Comparison of ENCODE assay signal across 34 cellular contexts in genomic region chr1:166354411-166354810, GRCh38.
DNase-seq lines count a peak whose midpoint lies in the region; ATAC-seq and TF ChIP-seq lines count a peak whose summit lies in the region.
"Had no signal": no experiment of that assay in that cellular context is flagged by ENCODE, and none has a peak within 500 bp of the region (broad histone marks: within the 10 kb centered on the region; RNA-seq: fewer than 3 reads in every experiment).

No MANE protein-coding gene starts in this region.

- intact Hi-C loops in A673 (cut with micrococcal nuclease; ENCODE audit: unreplicated experiment), result no loop called here

- BruUV-seq in A673 (replicated peaks; lab: Mats Ljungman, UMichigan), result no TSS peak

- TF ChIP-seq CTCF in A673 (conservative IDR thresholded peaks at IDR 0.05; ENCODE audit: low read depth, low read length), result no peak

- no peaks in the 10 kb centered on the region for H3K4me1 Mint-ChIP-seq in effector memory CD8-positive, alpha-beta T cell (ENCODE audit: low read depth in 2 of 2)
- H3K4me1 Mint-ChIP-seq: activated naive CD8-positive, alpha-beta T cell treated with anti-CD3 and anti-CD28 coated beads, Interleukin-2, amount 50 U/mL, for 24 hours; IgD-negative memory B cell; nephron progenitor cell; stimulated activated naive B cell treated with anti-CD40 and anti-IgM and Interleukin-4, amounts not matched to agents 10 μg/mL and 1 μg/mL and 100 μg/mL, for 72 hours had no signal

- peaks cover 4% of the 10 kb centered on the region for H3K27me3 ChIP-seq in A673 (replicated peaks; ENCODE audit: insufficient read depth, low read depth, low read length, poor library complexity)
- no peaks in the 10 kb centered on the region for H3K27me3 ChIP-seq in NT2/D1 (ENCODE audit: insufficient read depth, insufficient read length)
- H3K27me3 ChIP-seq: BLaER1 treated with 17β-estradiol and CSF1 and Interleukin-3, amounts not matched to agents 10 nM and 100 nM; heart left ventricle; MG63; testis had no signal

- no peak overlapping the region for H3K4me3 Mint-ChIP-seq in effector memory CD8-positive, alpha-beta T cell
- H3K4me3 Mint-ChIP-seq: activated naive CD8-positive, alpha-beta T cell treated with anti-CD3 and anti-CD28 coated beads, Interleukin-2, amount 50 U/mL, for 24 hours; IgD-negative memory B cell; nephron progenitor cell; stimulated activated naive B cell treated with anti-CD40 and anti-IgM and Interleukin-4, amounts not matched to agents 10 μg/mL and 1 μg/mL and 100 μg/mL, for 72 hours had no signal

- H3K4me3 ChIP-seq in A673 (ENCODE audit: low read depth, low read length, poor library complexity, severe bottlenecking), result no peak overlapping the region
- no peak overlapping the region for H3K4me3 ChIP-seq in NT2/D1 (ENCODE audit: insufficient read length, low read depth)
- H3K4me3 ChIP-seq: BLaER1 treated with 17β-estradiol and CSF1 and Interleukin-3, amounts not matched to agents 10 nM and 100 nM; body of pancreas; GM12878; HAP-1; heart left ventricle; MG63; mucosa of descending colon; testis had no signal

- H3K27ac Mint-ChIP-seq in effector memory CD8-positive, alpha-beta T cell, result no peak overlapping the region
- H3K27ac Mint-ChIP-seq: activated naive CD8-positive, alpha-beta T cell treated with anti-CD3 and anti-CD28 coated beads, Interleukin-2, amount 50 U/mL, for 24 hours; IgD-negative memory B cell; nephron progenitor cell; stimulated activated naive B cell treated with anti-CD40 and anti-IgM and Interleukin-4, amounts not matched to agents 10 μg/mL and 1 μg/mL and 100 μg/mL, for 72 hours had no signal

- ATAC-seq in effector memory CD8-positive, alpha-beta T cell (replicated peaks), result no peak
- no peak for ATAC-seq in HG02763 (IDR thresholded peaks at IDR 0.05; ENCODE audit: unreplicated experiment)
- ATAC-seq: activated naive CD8-positive, alpha-beta T cell treated with anti-CD3 and anti-CD28 coated beads, Interleukin-2, amount 50 U/mL, for 24 hours; body of pancreas; GM12878; heart left ventricle; mucosa of descending colon; right cardiac atrium; stimulated activated naive B cell treated with anti-CD40 and anti-IgM and Interleukin-4, amounts not matched to agents 10 μg/mL and 1 μg/mL and 100 μg/mL, for 72 hours had no signal

- no peaks in the 10 kb centered on the region for H3K9me3 ChIP-seq in A673 (ENCODE audit: low read depth, low read length, poor library complexity, severe bottlenecking)
- H3K9me3 ChIP-seq in NT2/D1 (ENCODE audit: insufficient read depth, low read length), result no peaks in the 10 kb centered on the region
- H3K9me3 ChIP-seq: BLaER1 treated with 17β-estradiol and CSF1 and Interleukin-3, amounts not matched to agents 10 nM and 100 nM; body of pancreas; Caco-2; HAP-1; heart left ventricle; MG63; mucosa of descending colon; testis had no signal

- no peaks in the 10 kb centered on the region for H3K36me3 Mint-ChIP-seq in effector memory CD8-positive, alpha-beta T cell (ENCODE audit: insufficient read depth)
- H3K36me3 Mint-ChIP-seq: IgD-negative memory B cell; stimulated activated naive B cell treated with anti-CD40 and anti-IgM and Interleukin-4, amounts not matched to agents 10 μg/mL and 1 μg/mL and 100 μg/mL, for 72 hours had no signal

- POLR2A ChIA-PET in A673 (lab: Charles Lee; ENCODE audit: low non-redundant PET), result no interaction called here

- H3K36me3 ChIP-seq in A673 (ENCODE audit: insufficient read depth, low read length, poor library complexity, severe bottlenecking) (no peaks in the 10 kb centered on the region), NT2/D1 (ENCODE audit: insufficient read depth, insufficient read length, low read length) (no peaks in the 10 kb centered on the region)
- H3K36me3 ChIP-seq: BLaER1 treated with 17β-estradiol and CSF1 and Interleukin-3, amounts not matched to agents 10 nM and 100 nM; HAP-1; heart left ventricle; MG63 had no signal

- H3K4me1 ChIP-seq in A673 (ENCODE audit: insufficient read depth, low read length, poor library complexity, severe bottlenecking) (no peaks in the 10 kb centered on the region), NT2/D1 (ENCODE audit: insufficient read depth, insufficient read length) (no peaks in the 10 kb centered on the region)
- H3K4me1 ChIP-seq: BLaER1 treated with 17β-estradiol and CSF1 and Interleukin-3, amounts not matched to agents 10 nM and 100 nM; body of pancreas; Caco-2; HAP-1; parathyroid adenoma; testis had no signal

- peak; percentile 2 for DNase-seq in A673 (ENCODE audit: low spot score)
- peak; percentile 7 for DNase-seq in HT-29 (ENCODE audit: low spot score)
- DNase-seq in NT2/D1 (ENCODE audit: low read depth, low spot score), result peak; percentile 28
- peak; percentile 20 for DNase-seq in iPS DF 19.7 (ENCODE audit: low read depth, low spot score)
- DNase-seq in effector memory CD8-positive, alpha-beta T cell, result no peak
- no peak for DNase-seq in HUDEP-2 (lab: John Stamatoyannopoulos, UW; ENCODE audit: unreplicated experiment in 76 of 76)
- DNase-seq in medulla oblongata (ENCODE audit: extremely low spot score), result no peak
- DNase-seq: ACHN; activated CD8-positive, alpha-beta memory T cell treated with anti-CD3 and anti-CD28 coated beads for 24 hours; activated gamma-delta T cell treated with Interleukin-2 at 50 U/mL for 16 hours; activated naive CD8-positive, alpha-beta T cell treated with anti-CD3 and anti-CD28 coated beads, Interleukin-2, amount 50 U/mL, for 24 hours; activated T-cell treated with anti-CD3 and anti-CD28 coated beads, Interleukin-2, amount 50 U/mL, for 1 hour; body of pancreas; heart left ventricle; MG63; mucosa of descending colon; NCI-H1417 treated with DMSO at 0.1 percent for 48 hours; NCI-H524 treated with DMSO at 0.1 percent for 48 hours; nephron progenitor cell; right cardiac atrium; SHP77; stimulated activated CD4-positive, alpha-beta T cell treated with anti-CD3 and anti-CD28 coated beads, Interleukin-4, amount 100 ng/mL, for 24 hours; stimulated activated naive B cell treated with anti-CD40 and anti-IgM and Interleukin-4, amounts not matched to agents 10 μg/mL and 1 μg/mL and 100 μg/mL, for 72 hours; T-helper 1 cell; testis had no signal

- H3K27ac ChIP-seq in A673 (ENCODE audit: low read depth, low read length, poor library complexity, severe bottlenecking), result no peak overlapping the region
- H3K27ac ChIP-seq: BLaER1 treated with 17β-estradiol and CSF1 and Interleukin-3, amounts not matched to agents 10 nM and 100 nM; body of pancreas; epithelial cell of prostate; heart left ventricle; HL-60; parathyroid adenoma; testis had no signal

- H3K27me3 Mint-ChIP-seq in effector memory CD8-positive, alpha-beta T cell, result peaks cover 9 to 15% of the 10 kb centered on the region in 2 donors
- H3K27me3 Mint-ChIP-seq: IgD-negative memory B cell had no signal

- no peaks in the 10 kb centered on the region for H3K9me3 Mint-ChIP-seq in effector memory CD8-positive, alpha-beta T cell
- H3K9me3 Mint-ChIP-seq: activated naive CD8-positive, alpha-beta T cell treated with anti-CD3 and anti-CD28 coated beads, Interleukin-2, amount 50 U/mL, for 24 hours; nephron progenitor cell; stimulated activated naive B cell treated with anti-CD40 and anti-IgM and Interleukin-4, amounts not matched to agents 10 μg/mL and 1 μg/mL and 100 μg/mL, for 72 hours had no signal

- CTCF ChIA-PET in A673 (lab: Charles Lee), result no interaction called here

- no peak overlapping the region for H3K9ac ChIP-seq in NT2/D1 (ENCODE audit: insufficient read length, low read depth)
- H3K9ac ChIP-seq: BLaER1 treated with 17β-estradiol and CSF1 and Interleukin-3, amounts not matched to agents 10 nM and 100 nM; parathyroid adenoma had no signal

Comparison
In these comparisons a context has a peak if more than half of its experiments do, and no peak if none do; other contexts are left out.
1. DNase-seq: peak in A673 (single experiment), HT-29 (single experiment), NT2/D1 (single experiment) and iPS DF 19.7 (single experiment); none in effector memory CD8-positive, alpha-beta T cell (0 of 3), HUDEP-2 (0 of 76) and medulla oblongata (single experiment).